Comparison of ENCODE assay signal across 1 cellular context in the genomic region with DNA sequence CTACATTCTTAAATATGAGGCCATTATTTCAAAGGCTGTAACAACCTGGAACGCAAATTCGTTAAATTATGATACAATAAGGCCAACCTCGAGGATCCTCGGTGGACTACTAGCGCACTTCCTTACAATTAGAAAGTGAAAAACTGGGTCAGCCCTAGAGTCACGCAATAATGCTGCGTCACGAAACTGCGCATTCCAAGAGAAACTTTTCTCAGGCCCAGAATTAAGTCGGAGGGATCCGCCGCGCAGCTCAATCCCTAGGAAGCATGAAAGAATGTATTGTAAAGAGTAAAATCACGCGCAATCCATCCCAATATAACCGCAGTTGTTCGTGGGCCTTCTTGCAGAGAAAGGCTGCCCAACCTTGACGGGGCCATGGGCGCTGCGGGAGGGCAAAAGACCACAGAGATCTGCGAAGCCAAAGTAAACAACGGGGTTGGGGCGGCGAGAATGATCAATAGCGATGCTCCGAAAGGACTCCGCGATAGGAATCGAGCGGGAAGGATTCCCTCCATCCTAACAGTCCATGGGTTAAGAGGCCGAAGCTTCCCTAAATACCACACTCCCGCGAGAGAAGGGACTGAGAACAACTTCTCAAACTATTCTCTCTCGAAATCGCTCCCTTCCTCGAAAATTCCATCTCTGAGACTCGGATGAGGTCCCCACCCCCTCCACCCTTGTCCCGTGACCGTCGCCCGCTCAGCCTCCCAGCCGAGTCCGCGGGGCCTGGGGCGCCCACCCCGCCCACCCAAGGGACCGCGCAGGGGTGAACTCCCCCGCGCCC.
TF ChIP-seq lines count a peak whose summit lies in the region.

No MANE protein-coding gene starts in this region.

TF ChIP-seq in H1, 55 proteins besides CTCF, POLR2A, EP300 and RAD21:
- TF ChIP-seq TEAD4 (IDR thresholded peaks at IDR 0.05; ENCODE audit: low read depth, low read length) (peak; percentile 85), JUN (IDR thresholded peaks at IDR 0.05; ENCODE audit: low read depth, low read length) (no peak), KDM5A (IDR thresholded peaks at IDR 0.05; ENCODE audit: low read length) (no peak), ASH2L (IDR thresholded peaks at IDR 0.05; ENCODE audit: low read length) (peak; percentile 40), TBP (IDR thresholded peaks at IDR 0.05; ENCODE audit: low read depth, low read length) (peak; percentile 65), PHF8 (conservative IDR thresholded peaks at IDR 0.05; ENCODE audit: low read depth, low read length) (peak; percentile 63), CREB1 (IDR thresholded peaks at IDR 0.05) (peak; percentile 89), TAF1 (IDR thresholded peaks at IDR 0.05; ENCODE audit: low read depth, low read length) (peak; percentile 71), POLR2AphosphoS5 (IDR thresholded peaks at IDR 0.05; ENCODE audit: low read depth, low read length) (0 out of 2 replicates have a peak, but pooled peaks have one; percentile 55), BACH1 (IDR thresholded peaks at IDR 0.05; ENCODE audit: low read length) (peak; percentile 90), E2F6 (IDR thresholded peaks at IDR 0.05) (peak; percentile 90), CBX5 (IDR thresholded peaks at IDR 0.05; ENCODE audit: low read depth, low read length) (no peak), NRF1 (IDR thresholded peaks at IDR 0.05; ENCODE audit: low read depth, low read length) (no peak), JUND (IDR thresholded peaks at IDR 0.05; ENCODE audit: low read length) (0 out of 2 replicates have a peak, but pooled peaks have one; percentile 6), SIN3A (conservative IDR thresholded peaks at IDR 0.05 in 1 of 2, IDR thresholded peaks at IDR 0.05 in 1 of 2; ENCODE audit: low read depth in 1 of 2, low read length in 2 of 2) (no peak), MAFK (IDR thresholded peaks at IDR 0.05; ENCODE audit: low read depth, low read length) (peak; percentile 77), NANOG (IDR thresholded peaks at IDR 0.05; ENCODE audit: insufficient read depth, low read depth, low read length, poor library complexity, severe bottlenecking) (no peak), CEBPB (IDR thresholded peaks at IDR 0.05; ENCODE audit: low read depth, low read length) (0 out of 2 replicates have a peak, but pooled peaks have one; percentile 27), CHD7 (IDR thresholded peaks at IDR 0.05; ENCODE audit: insufficient replicate concordance, low read length) (peak; percentile 14)
- TF ChIP-seq, protein P1, sequence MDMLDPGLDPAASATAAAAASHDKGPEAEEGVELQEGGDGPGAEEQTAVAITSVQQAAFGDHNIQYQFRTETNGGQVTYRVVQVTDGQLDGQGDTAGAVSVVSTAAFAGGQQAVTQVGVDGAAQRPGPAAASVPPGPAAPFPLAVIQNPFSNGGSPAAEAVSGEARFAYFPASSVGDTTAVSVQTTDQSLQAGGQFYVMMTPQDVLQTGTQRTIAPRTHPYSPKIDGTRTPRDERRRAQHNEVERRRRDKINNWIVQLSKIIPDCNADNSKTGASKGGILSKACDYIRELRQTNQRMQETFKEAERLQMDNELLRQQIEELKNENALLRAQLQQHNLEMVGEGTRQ (IDR thresholded peaks at IDR 0.05; ENCODE audit: low read length): no peak
